Comparison of ENCODE assay signal across 37 cellular contexts in genomic region chr4:84150177-84150576, GRCh38.
A peak's percentile ranks its signal among the peaks of the same experiment; 100 is the strongest.
DNase-seq lines count a peak whose midpoint lies in the region; ATAC-seq, FAIRE-seq and TF ChIP-seq lines count a peak whose summit lies in the region.
"Had no signal": no experiment of that assay in that cellular context is flagged by ENCODE, and none has a peak within 500 bp of the region (broad histone marks: within the 10 kb centered on the region; RNA-seq: fewer than 3 reads in every experiment).

No MANE protein-coding gene starts in this region.

- no peak for DNase-seq in K562 (ENCODE audit: extremely low read depth in 1 of 4, low spot score in 3 of 4)
- DNase-seq in H1 (ENCODE audit: low read depth in 1 of 2, low spot score in 2 of 2), result no peak
- DNase-seq in NK-92 treated with Interleukin-12 subunit alpha and Interleukin-12 subunit beta, amount 100 ng/mL, for 24 hours (lab: John Stamatoyannopoulos, UW), result no peak
- DNase-seq in urothelium cell line (ENCODE audit: low spot score), result no peak
- no peak for DNase-seq in glutamatergic neuron
- DNase-seq: 8988T; ACHN; AML-193; BE2C; C1 segment of cervical spinal cord; Caco-2; Calu3; CD4-positive, alpha-beta memory T cell; CD4-positive, alpha-beta T cell; CD4-positive, CD25-positive, alpha-beta regulatory T cell; CD8-positive, alpha-beta memory T cell; CD8-positive, alpha-beta T cell; COR-L47; DMS 273 treated with DMSO at 0.1 percent for 48 hours; DMS153; DMS53; DMS79; DMS79 treated with DMSO at 0.1 percent for 48 hours; DND-41; EL had no signal

- no peaks in the 10 kb centered on the region for H3K36me3 Mint-ChIP-seq in glutamatergic neuron (ENCODE audit: unreplicated experiment)
- H3K36me3 Mint-ChIP-seq: CD14-positive monocyte; CD4-positive, alpha-beta memory T cell; CD4-positive, CD25-positive, alpha-beta regulatory T cell; CD8-positive, alpha-beta memory T cell; CD8-positive, alpha-beta T cell had no signal

- H3K4me2 ChIP-seq in K562 (ENCODE audit: insufficient read depth, low read length) (no peak overlapping the region), H1 (ENCODE audit: insufficient read depth in 1 of 2, low read depth in 2 of 2, low read length in 2 of 2) (no peak overlapping the region)
- H3K4me2 ChIP-seq: A549; BLaER1; BLaER1 treated with 17β-estradiol and CSF1 and Interleukin-3, amounts not matched to agents 10 nM and 100 nM had no signal

- no peak for ATAC-seq in K562
- no peak for ATAC-seq in HG02884 (IDR thresholded peaks at IDR 0.05; ENCODE audit: unreplicated experiment)
- ATAC-seq: A549; CD8-positive, alpha-beta T cell had no signal

- no peaks in the 10 kb centered on the region for H3K27me3 Mint-ChIP-seq in glutamatergic neuron (ENCODE audit: unreplicated experiment)
- H3K27me3 Mint-ChIP-seq: B cell; CD4-positive, alpha-beta memory T cell; CD4-positive, alpha-beta T cell; CD4-positive, CD25-positive, alpha-beta regulatory T cell; CD8-positive, alpha-beta memory T cell had no signal

- H3K36me3 ChIP-seq in HEK293 (ENCODE audit: control insufficient read depth in 2 of 2, insufficient read depth in 1 of 2, low read length in 2 of 2), result no peaks in the 10 kb centered on the region
- H3K36me3 ChIP-seq in K562 (ENCODE audit: control insufficient read depth, insufficient read depth, low read length), result no peaks in the 10 kb centered on the region
- no peaks in the 10 kb centered on the region for H3K36me3 ChIP-seq in H1 (ENCODE audit: control insufficient read depth in 2 of 4, insufficient read depth in 4 of 4, low read length in 3 of 4)
- H3K36me3 ChIP-seq: BE2C; BLaER1; BLaER1 treated with 17β-estradiol and CSF1 and Interleukin-3, amounts not matched to agents 10 nM and 100 nM had no signal

- no peak overlapping the region for H3K56ac ChIP-seq in H1 (replicated peaks; ENCODE audit: insufficient read length, low read depth, low read length)

- TF ChIP-seq POLR2A in K562 (conservative IDR thresholded peaks at IDR 0.05), result no peak
- TF ChIP-seq POLR2A in H1 (IDR thresholded peaks at IDR 0.05; ENCODE audit: control extremely low read depth in 1 of 2, low read depth in 2 of 2, low read length in 2 of 2), result no peak

- H3K9me3 Mint-ChIP-seq in glutamatergic neuron (ENCODE audit: unreplicated experiment), result no peaks in the 10 kb centered on the region
- H3K9me3 Mint-ChIP-seq: CD4-positive, alpha-beta T cell; CD8-positive, alpha-beta T cell had no signal

- no peak overlapping the region for H4K8ac ChIP-seq in H1 (ENCODE audit: extremely low read depth, insufficient read depth, low read length)

- H3K18ac ChIP-seq in H1 (ENCODE audit: extremely low read depth, low read length), result no peak overlapping the region

- intact Hi-C loops in K562 (cut with micrococcal nuclease), result loop anchor here (10.0 kb wide), 1 partner anchor 355 kb away; no protein-coding TSS in a partner anchor

- no peak overlapping the region for H2BK20ac ChIP-seq in H1 (ENCODE audit: low read length)

- TF ChIP-seq EP300 in K562 (IDR thresholded peaks at IDR 0.05; ENCODE audit: low read length) (no peak), H1 (IDR thresholded peaks at IDR 0.05; ENCODE audit: borderline replicate concordance in 1 of 2, low read depth in 2 of 2, low read length in 2 of 2) (no peak)

- H3K4ac ChIP-seq in H1 (replicated peaks; ENCODE audit: insufficient read length, low read depth, low read length), result no peak overlapping the region

- H4K5ac ChIP-seq in H1 (ENCODE audit: insufficient read length, low read depth, low read length), result no peak overlapping the region

- no peak overlapping the region for H3K14ac ChIP-seq in H1 (ENCODE audit: insufficient read length)

- in situ Hi-C loops in K562 (cut with MboI), result no loop called here

- no peak overlapping the region for H3K23ac ChIP-seq in H1 (ENCODE audit: insufficient read length)

- no peaks in the 10 kb centered on the region for H3K79me1 ChIP-seq in H1 (ENCODE audit: low read depth, low read length)

- no peak overlapping the region for H3K4me3 Mint-ChIP-seq in glutamatergic neuron (ENCODE audit: unreplicated experiment)
- H3K4me3 Mint-ChIP-seq: B cell; CD14-positive monocyte; CD4-positive, alpha-beta memory T cell; CD4-positive, alpha-beta T cell; CD4-positive, CD25-positive, alpha-beta regulatory T cell; CD8-positive, alpha-beta memory T cell; CD8-positive, alpha-beta T cell had no signal

- no peaks in the 10 kb centered on the region for H3K23me2 ChIP-seq in H1 (ENCODE audit: low read depth, low read length)

- H3K4me3 ChIP-seq in HEK293 (ENCODE audit: low read depth, low read length), result no peak overlapping the region
- H3K4me3 ChIP-seq in K562, result no peak overlapping the region
- H3K4me3 ChIP-seq in H1 (ENCODE audit: extremely low read depth in 1 of 4, insufficient read depth in 2 of 4, low read depth in 3 of 4, low read length in 4 of 4), result no peak overlapping the region
- H3K4me3 ChIP-seq: A549; BLaER1; BLaER1 treated with 17β-estradiol and CSF1 and Interleukin-3, amounts not matched to agents 10 nM and 100 nM had no signal

- H3K27me3 ChIP-seq in K562 (ENCODE audit: control insufficient read depth in 2 of 2, insufficient read depth in 2 of 2, low read length in 2 of 2) (no peaks in the 10 kb centered on the region; a peak in 1 of 5 replicates), H1 (replicated peaks in 1 of 4; ENCODE audit: control insufficient read depth in 3 of 4, extremely low read depth in 1 of 4, insufficient read depth in 3 of 4, low read length in 3 of 4) (no peaks in the 10 kb centered on the region)
- H3K27me3 ChIP-seq: BE2C; BLaER1; BLaER1 treated with 17β-estradiol and CSF1 and Interleukin-3, amounts not matched to agents 10 nM and 100 nM had no signal

- H3K4me1 ChIP-seq in HEK293 (ENCODE audit: control insufficient read depth, insufficient read depth, low read length), result no peaks in the 10 kb centered on the region
- no peaks in the 10 kb centered on the region for H3K4me1 ChIP-seq in K562 (replicated peaks in 1 of 2; ENCODE audit: control insufficient read depth in 2 of 2, insufficient read depth in 2 of 2, low read length in 2 of 2)
- peaks cover 0 to 4% (median 1%) of the 10 kb centered on the region in 4 experiments; a peak in 2 of 7 replicates for H3K4me1 ChIP-seq in H1 (replicated peaks in 1 of 4; ENCODE audit: control insufficient read depth in 3 of 4, insufficient read depth in 4 of 4, low read length in 3 of 4)
- H3K4me1 ChIP-seq: A549; BE2C; BLaER1; BLaER1 treated with 17β-estradiol and CSF1 and Interleukin-3, amounts not matched to agents 10 nM and 100 nM; Caco-2 had no signal

- no peak for TF ChIP-seq CTCF in HEK293 (tag by site-specific recombination; IDR thresholded peaks at IDR 0.05)
- no peak for TF ChIP-seq CTCF in K562 (IDR thresholded peaks at IDR 0.05 in 2 of 3, conservative IDR thresholded peaks at IDR 0.05 in 1 of 3; ENCODE audit: insufficient read depth in 2 of 3, low read depth in 1 of 3, low read length in 3 of 3)
- no peak for TF ChIP-seq CTCF in H1 (IDR thresholded peaks at IDR 0.05; ENCODE audit: control extremely low read depth in 1 of 3, insufficient read depth in 1 of 3, low read depth in 1 of 3, low read length in 3 of 3)
- no peak for TF ChIP-seq CTCF in glutamatergic neuron (IDR thresholded peaks at IDR 0.05; ENCODE audit: partially characterized antibody, unreplicated experiment)

- H3K79me2 ChIP-seq in K562 (ENCODE audit: control insufficient read depth, insufficient read depth, low read length), result no peaks in the 10 kb centered on the region
- H3K79me2 ChIP-seq in H1 (ENCODE audit: control insufficient read depth in 1 of 2, insufficient read depth in 2 of 2, low read length in 2 of 2), result no peaks in the 10 kb centered on the region

- H3K27ac ChIP-seq in HEK293 (ENCODE audit: extremely low read depth, low read depth, low read length) (no peak overlapping the region), K562 (ENCODE audit: extremely low read depth, low read depth, low read length) (no peak overlapping the region), H1 (ENCODE audit: low read depth, low read length) (no peak overlapping the region)
- H3K27ac ChIP-seq: 22Rv1; A549; BLaER1; BLaER1 treated with 17β-estradiol and CSF1 and Interleukin-3, amounts not matched to agents 10 nM and 100 nM; C4-2B had no signal

- TF ChIP-seq RAD21 in K562 (CRISPR knock-in tag; conservative IDR thresholded peaks at IDR 0.05 in 1 of 2, IDR thresholded peaks at IDR 0.05 in 1 of 2) (no peak), H1 (IDR thresholded peaks at IDR 0.05 in 1 of 2, conservative IDR thresholded peaks at IDR 0.05 in 1 of 2; ENCODE audit: low read depth in 2 of 2, low read length in 2 of 2) (no peak)

- POLR2A ChIA-PET in HEK293 (lab: Yijun Ruan, JAX) (no interaction called here), K562 (lab: Yijun Ruan, JAX) (no interaction called here), H1 (lab: Charles Lee; ENCODE audit: partially characterized antibody) (no interaction called here)

- no peaks in the 10 kb centered on the region for H3K9me1 ChIP-seq in K562 (ENCODE audit: control insufficient read depth, insufficient read depth, low read length)

- WGBS in K562 (ENCODE audit: insufficient coverage, low coverage, missing lambda C conversion rate), result 0% methylated on average over 1 of the region's 1 CpG
- WGBS in H1 (ENCODE audit: extremely low coverage in 1 of 2, insufficient coverage in 1 of 2, insufficient read length in 1 of 2, insufficient replicate concordance in 2 of 2, low coverage in 1 of 2, low lambda C conversion rate in 2 of 2, missing lambda C conversion rate in 1 of 2), 2 experiments, result 95% methylated on average over 1 of the region's 1 CpG; no CpG with 5 or more reads in 1 of the 2 experiments

- H2BK12ac ChIP-seq in H1 (ENCODE audit: low read depth, low read length), result no peak overlapping the region

- H2AFZ ChIP-seq in K562 (ENCODE audit: low read depth, low read length) (no peak overlapping the region), H1 (ENCODE audit: low read length) (no peak overlapping the region)

- FAIRE-seq in K562 (lab: Jason Lieb, UNC), result no peak
- FAIRE-seq in H1 (lab: Jason Lieb, UNC), result no peak
- FAIRE-seq in islet of Langerhans (lab: Jason Lieb, UNC), result peak; percentile 13
- no peak for FAIRE-seq in urothelium cell line (lab: Jason Lieb, UNC)
- FAIRE-seq: A204.1, A549, D721Med had no signal

- H3K9ac ChIP-seq in K562 (ENCODE audit: insufficient read depth in 1 of 2, low read depth in 2 of 2, low read length in 2 of 2) (no peak overlapping the region), H1 (replicated peaks in 1 of 4; ENCODE audit: extremely low read depth in 1 of 4, low read depth in 3 of 4, low read length in 3 of 4) (no peak overlapping the region)
- H3K9ac ChIP-seq: BLaER1; BLaER1 treated with 17β-estradiol and CSF1 and Interleukin-3, amounts not matched to agents 10 nM and 100 nM had no signal

- H2AK5ac ChIP-seq in H1 (ENCODE audit: low read depth, low read length), result no peak overlapping the region

- CTCF ChIA-PET in HEK293 (lab: Yijun Ruan, JAX) (no interaction called here), K562 (lab: Yijun Ruan, JAX; ENCODE audit: low intra/inter-chr PET ratio) (interaction anchor here (0.6 kb wide), 1 partner anchor 50 kb away, joined by 3 read pairs; no protein-coding TSS in a partner anchor), H1 (lab: Charles Lee; ENCODE audit: partially characterized antibody) (interaction anchor here (1.4 to 1.8 kb wide), 2 partner anchors 9 to 27 kb away, joined by 3 to 6 read pairs; no protein-coding TSS in a partner anchor)

- H2BK5ac ChIP-seq in H1 (ENCODE audit: low read depth, low read length), result no peak overlapping the region

- H2BK120ac ChIP-seq in H1 (replicated peaks; ENCODE audit: low read depth, low read length), result no peak overlapping the region

- no TSS peak for BruUV-seq in K562 (replicated peaks; lab: Mats Ljungman, UMichigan)

- H2BK15ac ChIP-seq in H1 (ENCODE audit: low read length), result no peak overlapping the region

- no peaks in the 10 kb centered on the region for H3K9me3 ChIP-seq in HEK293 (ENCODE audit: control insufficient read depth, insufficient read depth, low read depth, low read length)
- no peaks in the 10 kb centered on the region for H3K9me3 ChIP-seq in K562 (replicated peaks; ENCODE audit: control insufficient read depth, insufficient read depth, low read depth, low read length)
- no peaks in the 10 kb centered on the region for H3K9me3 ChIP-seq in H1 (ENCODE audit: insufficient read depth in 2 of 2, low read depth in 1 of 2, low read length in 1 of 2)
- H3K9me3 ChIP-seq: A549; BE2C; BLaER1; BLaER1 treated with 17β-estradiol and CSF1 and Interleukin-3, amounts not matched to agents 10 nM and 100 nM; Caco-2 had no signal

- H4K20me1 ChIP-seq in K562 (replicated peaks; ENCODE audit: control insufficient read depth, insufficient read depth, low read length) (no peaks in the 10 kb centered on the region), H1 (replicated peaks in 1 of 2; ENCODE audit: control insufficient read depth in 1 of 2, insufficient read depth in 2 of 2, low read length in 2 of 2) (no peaks in the 10 kb centered on the region)
- H4K20me1 ChIP-seq: BLaER1; BLaER1 treated with 17β-estradiol and CSF1 and Interleukin-3, amounts not matched to agents 10 nM and 100 nM had no signal

- no peak overlapping the region for H4K91ac ChIP-seq in H1 (replicated peaks; ENCODE audit: insufficient read length, low read length)

- H3K27ac Mint-ChIP-seq in glutamatergic neuron (ENCODE audit: unreplicated experiment), result no peak overlapping the region
- H3K27ac Mint-ChIP-seq: B cell; CD14-positive monocyte; CD4-positive, alpha-beta T cell; CD4-positive, CD25-positive, alpha-beta regulatory T cell; CD8-positive, alpha-beta memory T cell; CD8-positive, alpha-beta T cell had no signal

- no peaks in the 10 kb centered on the region for H3K4me1 Mint-ChIP-seq in glutamatergic neuron (ENCODE audit: low read depth, unreplicated experiment)
- H3K4me1 Mint-ChIP-seq: B cell, CD14-positive monocyte had no signal
